ENCODE assay signal across 8 cellular contexts in the genomic region with DNA sequence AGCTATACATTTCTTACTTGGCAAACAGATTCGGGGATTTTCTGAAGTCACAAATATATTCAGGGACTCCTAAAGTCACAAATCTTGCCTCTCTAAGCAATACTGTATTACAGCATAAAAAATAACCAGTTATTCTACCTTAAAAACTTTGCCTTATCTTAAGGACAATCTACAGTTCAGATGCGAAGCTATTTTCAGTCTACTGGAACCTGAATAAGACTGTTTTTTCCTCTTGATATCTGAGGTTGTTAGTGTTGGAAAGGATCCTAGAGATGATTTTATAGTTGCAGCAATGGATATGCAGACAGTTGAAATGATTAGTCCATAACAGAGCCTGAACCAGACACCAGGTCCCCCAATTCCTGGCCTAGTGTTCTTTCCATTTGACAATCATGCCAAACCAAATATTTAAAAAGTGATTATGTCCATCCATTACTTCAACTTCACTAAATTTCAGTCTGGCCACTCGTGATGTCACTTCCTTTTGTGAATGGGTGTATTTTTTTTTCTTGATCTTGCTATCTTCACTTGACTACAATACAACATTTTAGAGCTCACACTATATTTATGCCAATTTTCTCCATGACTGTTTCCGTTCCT. TPM values are rescaled to one million over a fixed set of nuclear protein-coding genes. Genes with fewer than 3 reads are reported as not detected.
DNase-seq lines count a peak whose midpoint lies in the region; ATAC-seq, FAIRE-seq and TF ChIP-seq lines count a peak whose summit lies in the region.

No MANE protein-coding gene starts in this region.

- peak overlapping the region; percentile 96 for H3K4me3 Mint-ChIP-seq in type B pancreatic cell

- H3K27ac ChIP-seq in HEK293 (ENCODE audit: extremely low read depth, low read depth, low read length) (peak overlapping the region; percentile 91), ascending aorta (peak overlapping the region; percentile 89 to 100)

- no peak for FAIRE-seq in HTR-8/SVneo (lab: Jason Lieb, UNC)

- intact Hi-C loops in ascending aorta (cut with DNase I): loop anchor here (2.0 to 10.0 kb wide), 4 partner anchors 195 to 661 kb away; a partner anchor contains a TSS

- peak overlapping the region; percentile 85 for H3K4me3 ChIP-seq in HEK293 (ENCODE audit: low read depth, low read length)
- peak overlapping the region; percentile 79 to 100 for H3K4me3 ChIP-seq in ascending aorta

- H3K36me3 ChIP-seq in HEK293 (ENCODE audit: control insufficient read depth in 2 of 2, insufficient read depth in 1 of 2, low read length in 2 of 2) (0 out of 3 replicates have a peak, but pooled peaks cover 0 to 3% of the 10 kb centered on the region in 2 experiments), ascending aorta (no peaks in the 10 kb centered on the region)

- in situ Hi-C loops in ACHN (cut with HindIII; ENCODE audit: low pct_ligation_motif_present, low pct_unique_long_range_greater_than_20kb, low sequenced_read_pairs): no loop called here

- H3K27me3 ChIP-seq in ascending aorta: no peaks in the 10 kb centered on the region

- TF ChIP-seq CTCF in HEK293 (tag by site-specific recombination; IDR thresholded peaks at IDR 0.05) (no peak), ascending aorta (IDR thresholded peaks at IDR 0.05) (no peak), type B pancreatic cell (conservative IDR thresholded peaks at IDR 0.05) (no peak)

- no peaks in the 10 kb centered on the region for H3K27me3 Mint-ChIP-seq in type B pancreatic cell

- CTCF ChIA-PET in HEK293 (lab: Yijun Ruan, JAX): interaction anchor here (0.7 to 1.5 kb wide), 6 partner anchors 9 to 206 kb away, joined by 3 to 7 read pairs (median 4); a partner anchor contains a TSS

- no peaks in the 10 kb centered on the region for H3K9me3 Mint-ChIP-seq in type B pancreatic cell

- H3K36me3 Mint-ChIP-seq in type B pancreatic cell: no peaks in the 10 kb centered on the region

- ATAC-seq in HG02981 (IDR thresholded peaks at IDR 0.05; ENCODE audit: unreplicated experiment): no peak

- POLR2A ChIA-PET in HEK293 (lab: Yijun Ruan, JAX): interaction anchor here (0.8 to 2.4 kb wide), 6 partner anchors 9 to 456 kb away, joined by 3 to 8 read pairs (median 4); a partner anchor contains a TSS

- peak overlapping the region; percentile 95 for H3K27ac Mint-ChIP-seq in type B pancreatic cell

- H3K9me3 ChIP-seq in HEK293 (ENCODE audit: control insufficient read depth, insufficient read depth, low read depth, low read length) (no peaks in the 10 kb centered on the region), ascending aorta (no peaks in the 10 kb centered on the region)

- peaks cover 32% of the 10 kb centered on the region for H3K4me1 ChIP-seq in HEK293 (ENCODE audit: control insufficient read depth, insufficient read depth, low read length)
- H3K4me1 ChIP-seq in ascending aorta: peaks cover 4 to 9% of the 10 kb centered on the region in 2 donors

- DNase-seq in ACHN (peak; percentile 29), ascending aorta (ENCODE audit: low spot score in 2 of 2) (no peak), kidney glomerular epithelial cell (lab: John Stamatoyannopoulos, UW) (peak; percentile 41), type B pancreatic cell (ENCODE audit: extremely low spot score, unreplicated experiment) (no peak), HTR-8/SVneo (ENCODE audit: insufficient read length, low spot score) (no peak), AG20443 (ENCODE audit: low spot score) (no peak)

- H3K4me1 Mint-ChIP-seq in type B pancreatic cell (ENCODE audit: unreplicated experiment): peaks cover 36% of the 10 kb centered on the region

TF ChIP-seq in HEK293, 187 proteins besides CTCF, POLR2A, EP300 and RAD21 (continues in another document):
- TF ChIP-seq ZFP69B (tag by site-specific recombination; IDR thresholded peaks at IDR 0.05) (no peak), ZBTB21 (tag by site-specific recombination; IDR thresholded peaks at IDR 0.05) (0 out of 2 replicates have a peak, but pooled peaks have one; percentile 54), ZNF561 (tag by site-specific recombination; IDR thresholded peaks at IDR 0.05; ENCODE audit: borderline replicate concordance) (no peak), ZBTB48 (tag by site-specific recombination; IDR thresholded peaks at IDR 0.05) (no peak), ZEB2 (tag by site-specific recombination; IDR thresholded peaks at IDR 0.05) (0 out of 2 replicates have a peak, but pooled peaks have one; percentile 46), ZNF629 (tag by site-specific recombination; IDR thresholded peaks at IDR 0.05) (peak; percentile 87), ZBTB17 (tag by site-specific recombination; IDR thresholded peaks at IDR 0.05) (peak; percentile 70), ZNF214 (tag by site-specific recombination; IDR thresholded peaks at IDR 0.05; ENCODE audit: borderline replicate concordance) (no peak), ZSCAN30 (tag by site-specific recombination; IDR thresholded peaks at IDR 0.05) (no peak), FEZF1 (tag by site-specific recombination; IDR thresholded peaks at IDR 0.05) (0 out of 2 replicates have a peak, but pooled peaks have one; percentile 12), ZBTB20 (tag by site-specific recombination; IDR thresholded peaks at IDR 0.05) (peak; percentile 69), SCRT2 (tag by site-specific recombination; IDR thresholded peaks at IDR 0.05) (no peak), ZNF239 (tag by site-specific recombination; IDR thresholded peaks at IDR 0.05) (no peak), TRIM28 (IDR thresholded peaks at IDR 0.05; ENCODE audit: borderline replicate concordance, low read length) (no peak), SP7 (tag by site-specific recombination; IDR thresholded peaks at IDR 0.05) (0 out of 2 replicates have a peak, but pooled peaks have one; percentile 21), ZNF600 (tag by site-specific recombination; IDR thresholded peaks at IDR 0.05) (peak; percentile 94), ZNF623 (tag by site-specific recombination; IDR thresholded peaks at IDR 0.05) (no peak), KLF10 (tag by site-specific recombination; IDR thresholded peaks at IDR 0.05) (no peak), KLF8 (tag by site-specific recombination; IDR thresholded peaks at IDR 0.05) (no peak)
- TF ChIP-seq, protein P1, sequence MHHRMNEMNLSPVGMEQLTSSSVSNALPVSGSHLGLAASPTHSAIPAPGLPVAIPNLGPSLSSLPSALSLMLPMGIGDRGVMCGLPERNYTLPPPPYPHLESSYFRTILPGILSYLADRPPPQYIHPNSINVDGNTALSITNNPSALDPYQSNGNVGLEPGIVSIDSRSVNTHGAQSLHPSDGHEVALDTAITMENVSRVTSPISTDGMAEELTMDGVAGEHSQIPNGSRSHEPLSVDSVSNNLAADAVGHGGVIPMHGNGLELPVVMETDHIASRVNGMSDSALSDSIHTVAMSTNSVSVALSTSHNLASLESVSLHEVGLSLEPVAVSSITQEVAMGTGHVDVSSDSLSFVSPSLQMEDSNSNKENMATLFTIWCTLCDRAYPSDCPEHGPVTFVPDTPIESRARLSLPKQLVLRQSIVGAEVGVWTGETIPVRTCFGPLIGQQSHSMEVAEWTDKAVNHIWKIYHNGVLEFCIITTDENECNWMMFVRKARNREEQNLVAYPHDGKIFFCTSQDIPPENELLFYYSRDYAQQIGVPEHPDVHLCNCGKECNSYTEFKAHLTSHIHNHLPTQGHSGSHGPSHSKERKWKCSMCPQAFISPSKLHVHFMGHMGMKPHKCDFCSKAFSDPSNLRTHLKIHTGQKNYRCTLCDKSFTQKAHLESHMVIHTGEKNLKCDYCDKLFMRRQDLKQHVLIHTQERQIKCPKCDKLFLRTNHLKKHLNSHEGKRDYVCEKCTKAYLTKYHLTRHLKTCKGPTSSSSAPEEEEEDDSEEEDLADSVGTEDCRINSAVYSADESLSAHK (tag by site-specific recombination; IDR thresholded peaks at IDR 0.05): no peak
- TF ChIP-seq, protein P2, sequence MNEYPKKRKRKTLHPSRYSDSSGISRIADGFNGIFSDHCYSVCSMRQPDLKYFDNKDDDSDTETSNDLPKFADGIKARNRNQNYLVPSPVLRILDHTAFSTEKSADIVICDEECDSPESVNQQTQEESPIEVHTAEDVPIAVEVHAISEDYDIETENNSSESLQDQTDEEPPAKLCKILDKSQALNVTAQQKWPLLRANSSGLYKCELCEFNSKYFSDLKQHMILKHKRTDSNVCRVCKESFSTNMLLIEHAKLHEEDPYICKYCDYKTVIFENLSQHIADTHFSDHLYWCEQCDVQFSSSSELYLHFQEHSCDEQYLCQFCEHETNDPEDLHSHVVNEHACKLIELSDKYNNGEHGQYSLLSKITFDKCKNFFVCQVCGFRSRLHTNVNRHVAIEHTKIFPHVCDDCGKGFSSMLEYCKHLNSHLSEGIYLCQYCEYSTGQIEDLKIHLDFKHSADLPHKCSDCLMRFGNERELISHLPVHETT (tag by site-specific recombination; IDR thresholded peaks at IDR 0.05): no peak
- TF ChIP-seq, protein P3, sequence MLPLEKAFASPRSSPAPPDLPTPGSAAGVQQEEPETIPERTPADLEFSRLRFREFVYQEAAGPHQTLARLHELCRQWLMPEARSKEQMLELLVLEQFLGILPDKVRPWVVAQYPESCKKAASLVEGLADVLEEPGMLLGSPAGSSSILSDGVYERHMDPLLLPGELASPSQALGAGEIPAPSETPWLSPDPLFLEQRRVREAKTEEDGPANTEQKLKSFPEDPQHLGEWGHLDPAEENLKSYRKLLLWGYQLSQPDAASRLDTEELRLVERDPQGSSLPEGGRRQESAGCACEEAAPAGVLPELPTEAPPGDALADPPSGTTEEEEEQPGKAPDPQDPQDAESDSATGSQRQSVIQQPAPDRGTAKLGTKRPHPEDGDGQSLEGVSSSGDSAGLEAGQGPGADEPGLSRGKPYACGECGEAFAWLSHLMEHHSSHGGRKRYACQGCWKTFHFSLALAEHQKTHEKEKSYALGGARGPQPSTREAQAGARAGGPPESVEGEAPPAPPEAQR (tag by site-specific recombination; IDR thresholded peaks at IDR 0.05): no peak
- TF ChIP-seq, protein P4, sequence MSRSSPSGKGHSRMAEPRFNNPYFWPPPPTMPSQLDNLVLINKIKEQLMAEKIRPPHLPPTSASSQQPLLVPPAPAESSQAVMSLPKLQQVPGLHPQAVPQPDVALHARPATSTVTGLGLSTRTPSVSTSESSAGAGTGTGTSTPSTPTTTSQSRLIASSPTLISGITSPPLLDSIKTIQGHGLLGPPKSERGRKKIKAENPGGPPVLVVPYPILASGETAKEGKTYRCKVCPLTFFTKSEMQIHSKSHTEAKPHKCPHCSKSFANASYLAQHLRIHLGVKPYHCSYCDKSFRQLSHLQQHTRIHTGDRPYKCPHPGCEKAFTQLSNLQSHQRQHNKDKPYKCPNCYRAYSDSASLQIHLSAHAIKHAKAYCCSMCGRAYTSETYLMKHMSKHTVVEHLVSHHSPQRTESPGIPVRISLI (tag by site-specific recombination; IDR thresholded peaks at IDR 0.05): 0 out of 2 replicates have a peak, but pooled peaks have one; percentile 61

RNA-seq across cellular contexts. Expression of a gene that starts 1.8 kb away (rescaled TPM):
- total RNA-seq in ascending aorta: 20.8 TPM
- 55.9 and 78.8 TPM in 2 replicates for total RNA-seq in type B pancreatic cell (ENCODE audit: low replicate concordance)

Comparison
In these comparisons a context has a peak if more than half of its experiments do, and no peak if none do; other contexts are left out.
1. DNase-seq: peak in ACHN (single experiment) and kidney glomerular epithelial cell (single experiment); none in ascending aorta (0 of 2), type B pancreatic cell (single experiment), HTR-8/SVneo (single experiment) and AG20443 (single experiment).